ENCODE assay signal across 8 cellular contexts in the genomic region with DNA sequence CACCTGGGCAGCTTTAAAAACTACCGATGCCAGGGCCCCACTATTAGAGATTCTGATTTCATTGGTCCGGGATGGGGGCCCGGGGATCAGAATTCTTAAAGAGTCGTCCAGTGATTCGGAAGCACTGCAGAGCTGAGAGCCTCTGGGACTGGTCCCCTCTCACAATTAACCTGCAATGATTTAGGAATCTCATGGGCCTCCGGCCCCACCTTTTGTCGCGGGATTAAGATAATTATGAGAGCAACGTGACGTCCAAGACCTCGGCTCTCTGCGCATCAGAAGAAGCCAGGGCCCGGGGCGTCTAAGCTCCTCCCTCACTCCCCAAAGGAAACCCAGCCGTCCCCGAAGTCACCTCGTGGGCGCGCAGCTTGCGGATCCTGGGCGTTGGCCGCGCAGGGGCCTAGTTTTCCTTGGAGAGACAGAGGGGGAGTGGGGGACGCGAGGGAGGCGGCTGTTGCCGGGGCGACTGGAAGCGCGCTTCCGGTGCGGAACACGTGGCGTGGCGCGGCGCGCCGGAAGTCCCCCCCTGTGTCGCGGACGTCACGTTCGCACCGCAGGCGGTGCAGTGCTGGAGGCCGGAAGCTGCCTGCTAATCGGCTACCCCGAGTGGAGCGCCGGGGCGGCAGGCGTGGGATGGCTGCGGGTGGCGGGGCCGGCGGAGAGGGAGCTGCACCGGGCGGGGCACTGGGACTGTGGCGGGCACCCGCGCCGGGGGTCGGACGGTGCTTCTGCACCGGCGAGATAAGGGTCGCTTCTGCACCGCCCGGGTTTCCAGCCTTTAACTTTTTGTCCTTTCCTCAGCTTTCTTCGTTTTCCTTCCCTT. TPM values are rescaled to one million over a fixed set of nuclear protein-coding genes. Genes with fewer than 3 reads are reported as not detected.
A peak's percentile ranks its signal among the peaks of the same experiment; 100 is the strongest.
DNase-seq lines count a peak whose midpoint lies in the region; ATAC-seq and TF ChIP-seq lines count a peak whose summit lies in the region.

GEMIN8 (minus strand) TSS at position 468 of the 823 bp plus-strand sequence. CDS start 8,414 bp downstream, outside the sequence.

- H3K9me3 ChIP-seq in BLaER1 (peaks cover 5% of the 10 kb centered on the region; the same call in 1 of the 2 replicates), right lobe of liver (no peaks in the 10 kb centered on the region)

- H3K4me3 ChIP-seq in BLaER1 (peak within 1 kb of the TSS; percentile 69), dorsolateral prefrontal cortex (peak within 1 kb of the TSS; percentile 43 to 82 (median 70)), right lobe of liver (peak within 1 kb of the TSS; percentile 65 to 75 (median 70))

- H3K27me3 ChIP-seq in BLaER1 (peaks cover 92% of the 10 kb centered on the region), dorsolateral prefrontal cortex (peaks cover 0 to 47% (median 7%) of the 10 kb centered on the region in 45 donors), right lobe of liver (no peaks in the 10 kb centered on the region)

- H4K20me1 ChIP-seq in BLaER1 = peaks cover 29% of the 10 kb centered on the region; the same call in 1 of the 2 replicates

- ATAC-seq in GM19324 (IDR thresholded peaks at IDR 0.05; ENCODE audit: low FRiP score, unreplicated experiment) (peak; percentile 98), HG03469 (IDR thresholded peaks at IDR 0.05; ENCODE audit: unreplicated experiment) (peak; percentile 61), right lobe of liver (peak; percentile 97 to 100 (median 98))

- TF ChIP-seq CTCF in dorsolateral prefrontal cortex (IDR thresholded peaks at IDR 0.05 in 54 of 56, conservative IDR thresholded peaks at IDR 0.05 in 2 of 56; ENCODE audit: low read depth in 1 of 56, partially characterized antibody in 56 of 56) = peak in 14 of 56 donors; percentile 7 to 48 (median 21)
- TF ChIP-seq CTCF in right lobe of liver (IDR thresholded peaks at IDR 0.05) = no peak

- H3K36me3 ChIP-seq in BLaER1 (no peaks in the 10 kb centered on the region), right lobe of liver (no peaks in the 10 kb centered on the region)

- WGBS in right lobe of liver (ENCODE audit: insufficient coverage, low coverage, low lambda C conversion rate, missing lambda C conversion rate) = 5% methylated on average over 8 of the region's 71 CpGs

- DNase-seq in NCI-H748 (lab: John Stamatoyannopoulos, UW; ENCODE audit: unreplicated experiment) (peak; percentile 96), dorsolateral prefrontal cortex (peak; percentile 73 to 91 (median 83)), right lobe of liver (peak; percentile 86 to 92 (median 91))
- peak; percentile 78 to 83 for DNase-seq in activated CD4-positive, alpha-beta T cell treated with anti-CD3 and anti-CD28 coated beads, Interleukin-2, amount 50 U/mL, for 48 hours
- DNase-seq in stimulated activated CD4-positive, alpha-beta T cell treated with anti-CD3 and anti-CD28 coated beads, Interleukin-4, amount 100 ng/mL, for 4 hours = peak; percentile 75 to 86

- H3K4me1 ChIP-seq in BLaER1 = peaks cover 22% of the 10 kb centered on the region
- no peaks in the 10 kb centered on the region for H3K4me1 ChIP-seq in right lobe of liver

- peak within 1 kb of the TSS; percentile 72 for H3K4me2 ChIP-seq in BLaER1

- peak; percentile 81 for TF ChIP-seq POLR2A in right lobe of liver (IDR thresholded peaks at IDR 0.05)

- intact Hi-C loops in dorsolateral prefrontal cortex (cut with DNase I) (loop anchor here (2.0 to 10.0 kb wide), 8 partner anchors 37 to 1082 kb away; partner anchors contain the start of gene GPM6B (in 1 of the 2)), right lobe of liver (cut with DNase I) (loop anchor here (5.0 to 10.0 kb wide), 3 partner anchors 277 to 375 kb away; partner anchors contain the start of gene TCEANC (in 1 of the 2))

- H3K27ac ChIP-seq in BLaER1 (peak within 1 kb of the TSS; percentile 81), dorsolateral prefrontal cortex (peak within 1 kb of the TSS; percentile 27 to 95 (median 87)), right lobe of liver (peak within 1 kb of the TSS; percentile 45 to 65 (median 61))

- H3K9ac ChIP-seq in BLaER1 = peak within 1 kb of the TSS; percentile 78

RNA-seq across cellular contexts. Expression of gene GEMIN8, which starts in this region (rescaled TPM):
- total RNA-seq in dorsolateral prefrontal cortex (10 to 100 TPM in 119 of 120 experiments, 1 to 10 TPM in 1; 9.8 to 42.5 (median 21.9) TPM), right lobe of liver (10 to 100 TPM in 3 of 6 experiments, 1 to 10 TPM in 3; 8.0 to 14.8 (median 10.1) TPM)

Comparison
In these comparisons a context has a peak if more than half of its experiments do, and no peak if none do; other contexts are left out.
1. Peak in every context shown above with its lines: DNase-seq, ATAC-seq, H3K4me3 ChIP-seq and H3K27ac ChIP-seq.